Comparison of ENCODE assay signal across 32 cellular contexts in the genomic region with DNA sequence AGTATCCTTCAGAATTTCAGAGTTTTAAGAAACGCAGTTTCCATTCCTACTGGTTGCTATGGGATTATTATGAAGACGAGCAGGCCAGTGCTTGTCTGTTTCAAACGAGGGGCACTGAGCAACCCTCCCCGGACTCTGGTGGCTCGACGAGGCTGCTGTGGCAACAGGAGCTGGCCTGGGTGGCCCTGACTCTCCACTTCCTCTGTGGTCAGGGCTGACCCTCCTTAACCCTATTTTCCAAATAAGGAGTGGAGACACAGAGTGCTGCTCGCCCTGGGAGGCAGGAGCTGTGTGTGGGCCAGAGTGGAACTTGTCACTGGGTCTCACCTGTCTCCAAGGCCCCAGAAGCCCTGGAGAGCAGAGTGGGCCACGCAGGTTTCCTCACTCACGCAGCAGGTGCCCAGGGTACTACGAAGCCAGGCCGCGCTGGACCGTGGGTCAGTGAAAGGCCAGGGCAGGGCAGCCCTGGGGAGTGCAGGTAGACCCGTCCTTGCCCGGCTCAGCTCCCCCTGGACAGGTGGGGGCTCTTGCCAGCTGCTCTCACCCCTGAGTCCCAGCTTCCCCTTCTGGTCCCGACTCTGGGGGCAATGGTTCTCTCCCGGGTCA. TPM values are rescaled to one million over a fixed set of nuclear protein-coding genes. Genes with fewer than 3 reads are reported as not detected.
DNase-seq lines count a peak whose midpoint lies in the region; ATAC-seq and TF ChIP-seq lines count a peak whose summit lies in the region.
"Had no signal": no experiment of that assay in that cellular context is flagged by ENCODE, and none has a peak within 500 bp of the region (broad histone marks: within the 10 kb centered on the region; RNA-seq: fewer than 3 reads in every experiment).

No MANE protein-coding gene starts in this region.

- TF ChIP-seq POLR2A in esophagus squamous epithelium (IDR thresholded peaks at IDR 0.05) = no peak

- peaks cover 5% of the 10 kb centered on the region for H3K36me3 Mint-ChIP-seq in T-helper 17 cell (ENCODE audit: low read depth)

- H3K36me3 ChIP-seq in cardiac muscle cell (no peaks in the 10 kb centered on the region), left ventricle myocardium inferior (peaks cover 15% of the 10 kb centered on the region), lung (ENCODE audit: control insufficient read depth in 2 of 2, insufficient read depth in 2 of 2, low read length in 2 of 2) (peaks cover 0 to 19% of the 10 kb centered on the region in 2 donors), esophagus squamous epithelium (peaks cover 0 to 48% (median 0%) of the 10 kb centered on the region in 3 donors)

- intact Hi-C loops in left ventricle myocardium inferior (cut with micrococcal nuclease) = no loop called here
- intact Hi-C loops in esophagus squamous epithelium (cut with DNase I) = no loop called here

- TF ChIP-seq CTCF in cardiac muscle cell (IDR thresholded peaks at IDR 0.05; ENCODE audit: low read depth, low read length) (no peak), left ventricle myocardium inferior (IDR thresholded peaks at IDR 0.05; ENCODE audit: borderline replicate concordance) (no peak), lung (IDR thresholded peaks at IDR 0.05; ENCODE audit: control extremely low read depth, extremely low read depth) (no peak), esophagus squamous epithelium (IDR thresholded peaks at IDR 0.05) (no peak)

- ATAC-seq in T-helper 17 cell = no peak
- no peak for ATAC-seq in lung (ENCODE audit: insufficient read depth, low FRiP score)
- ATAC-seq in GM21786 (IDR thresholded peaks at IDR 0.05; ENCODE audit: unreplicated experiment) = no peak
- ATAC-seq: activated T-helper 17 cell treated with anti-CD3 and anti-CD28 coated beads, Interleukin-2, amount 50 U/mL, for 72 hours; stimulated activated effector memory CD8-positive, alpha-beta T cell treated with anti-CD3 and anti-CD28 coated beads, Interleukin-12 subunit alpha, Interleukin-12 subunit beta, amount 100 ng/mL, for 72 hours had no signal

- H3K9me3 ChIP-seq in cardiac muscle cell (ENCODE audit: low read depth) (no peaks in the 10 kb centered on the region), left ventricle myocardium inferior (replicated peaks) (no peaks in the 10 kb centered on the region), T-helper 17 cell (ENCODE audit: control insufficient read depth, low read length, poor library complexity, severe bottlenecking) (no peaks in the 10 kb centered on the region), lung (ENCODE audit: control insufficient read depth in 2 of 2, insufficient read depth in 1 of 2, low read length in 1 of 2) (no peaks in the 10 kb centered on the region), esophagus squamous epithelium (no peaks in the 10 kb centered on the region)

- no peak overlapping the region for H3K4me3 Mint-ChIP-seq in T-helper 17 cell
- H3K4me3 Mint-ChIP-seq: activated T-helper 17 cell treated with anti-CD3 and anti-CD28 coated beads, Interleukin-2, amount 50 U/mL, for 72 hours; stimulated activated effector memory CD8-positive, alpha-beta T cell treated with anti-CD3 and anti-CD28 coated beads, Interleukin-12 subunit alpha, Interleukin-12 subunit beta, amount 100 ng/mL, for 72 hours had no signal

- H3K4me3 ChIP-seq in cardiac muscle cell (no peak overlapping the region), left ventricle myocardium inferior (no peak overlapping the region), lung (no peak overlapping the region), esophagus squamous epithelium (no peak overlapping the region)

- H3K27me3 ChIP-seq in cardiac muscle cell (no peaks in the 10 kb centered on the region), left ventricle myocardium inferior (ENCODE audit: low read depth) (no peaks in the 10 kb centered on the region), lung (ENCODE audit: control insufficient read depth, insufficient read depth) (no peaks in the 10 kb centered on the region), esophagus squamous epithelium (no peaks in the 10 kb centered on the region)

- H3K4me1 ChIP-seq in cardiac muscle cell (ENCODE audit: low read depth) = no peaks in the 10 kb centered on the region
- H3K4me1 ChIP-seq in left ventricle myocardium inferior = peaks cover 28% of the 10 kb centered on the region
- peaks cover 0 to 15% of the 10 kb centered on the region in 2 donors for H3K4me1 ChIP-seq in lung (ENCODE audit: control insufficient read depth in 2 of 2, insufficient read depth in 2 of 2, low read length in 2 of 2)
- peaks cover 15 to 44% (median 21%) of the 10 kb centered on the region in 3 donors for H3K4me1 ChIP-seq in esophagus squamous epithelium

- 68 to 77% methylated on average over 17 of the region's 17 CpGs for WGBS in lung, 2 donors
- 64 to 74% methylated on average over 4 to 5 of the region's 17 CpGs for WGBS in esophagus squamous epithelium, 2 donors

- DNase-seq in cardiac muscle cell (ENCODE audit: low read depth in 1 of 2, low spot score in 1 of 2) (no peak), left ventricle myocardium inferior (no peak), T-helper 17 cell (no peak), lung (ENCODE audit: low spot score) (peak; percentile 35), cortex of kidney (lab: John Stamatoyannopoulos, UW) (no peak), esophagus squamous epithelium (lab: John Stamatoyannopoulos, UW) (no peak), NCI-H2081 (lab: John Stamatoyannopoulos, UW) (no peak)
- DNase-seq: activated CD4-positive, alpha-beta T cell treated with anti-CD3 and anti-CD28 coated beads, Interleukin-2, amount 50 U/mL, for 48 hours; activated CD4-positive, CD25-positive, alpha-beta regulatory T cell; activated naive CD4-positive, alpha-beta T cell treated with anti-CD3 and anti-CD28 coated beads, Interleukin-2, amount 50 U/mL, for 16 hours; COR-L47; DND-41; effector memory CD4-positive, alpha-beta T cell; Kasumi-1; kidney; NCI-H1092; NCI-H187; NCI-H2171 treated with DMSO at 0.1 percent for 48 hours; NCI-H510A treated with DMSO at 0.1 percent for 48 hours; SHP77; stimulated activated CD4-positive, alpha-beta T cell treated with anti-CD3 and anti-CD28 coated beads, Interleukin-4, amount 100 ng/mL, for 1 hour; SW 1271; T1000 had no signal

- H3K4me1 Mint-ChIP-seq in T-helper 17 cell = peaks cover 20% of the 10 kb centered on the region

- H3K27me3 Mint-ChIP-seq in T-helper 17 cell = no peaks in the 10 kb centered on the region
- H3K27me3 Mint-ChIP-seq: activated T-helper 17 cell treated with anti-CD3 and anti-CD28 coated beads, Interleukin-2, amount 50 U/mL, for 72 hours had no signal

- H3K27ac Mint-ChIP-seq in T-helper 17 cell = peak overlapping the region; percentile 21
- H3K27ac Mint-ChIP-seq: activated T-helper 17 cell treated with anti-CD3 and anti-CD28 coated beads, Interleukin-2, amount 50 U/mL, for 72 hours; stimulated activated effector memory CD8-positive, alpha-beta T cell treated with anti-CD3 and anti-CD28 coated beads, Interleukin-12 subunit alpha, Interleukin-12 subunit beta, amount 100 ng/mL, for 72 hours had no signal

- H3K27ac ChIP-seq in cardiac muscle cell = peak overlapping the region; percentile 48
- no peak overlapping the region for H3K27ac ChIP-seq in left ventricle myocardium inferior (replicated peaks)
- H3K27ac ChIP-seq in lung (ENCODE audit: low read depth in 1 of 2, low read length in 1 of 2) = no peak overlapping the region
- no peak overlapping the region for H3K27ac ChIP-seq in esophagus squamous epithelium
- H3K27ac ChIP-seq: 22Rv1, parathyroid adenoma had no signal

RNA-seq across cellular contexts. Expression of gene GALNS, which starts 3.3 kb away (rescaled TPM):
- total RNA-seq in cardiac muscle cell (28.3 and 29.5 TPM in 2 replicates), left ventricle myocardium inferior (15.5 TPM), T-helper 17 cell (10 to 100 TPM; 37.2 to 38.6 TPM), lung (10 to 100 TPM; 33.6 to 61.9 TPM), esophagus squamous epithelium (10 to 100 TPM in 3 of 4 donors, 1 to 10 TPM in 1; 9.5 to 24.2 (median 20.5) TPM)
- polyA plus RNA-seq in cardiac muscle cell (23.4 and 31.0 TPM in 2 replicates), lung (10 to 100 TPM; 21.4 to 26.9 TPM)

RNA-seq across cellular contexts. Expression of gene TRAPPC2L, which starts 3.5 kb away (rescaled TPM):
- total RNA-seq in cardiac muscle cell (30.9 and 42.0 TPM in 2 replicates), left ventricle myocardium inferior (52.7 TPM), T-helper 17 cell (10 to 100 TPM; 33.5 to 43.0 TPM), lung (10 to 100 TPM; 34.2 to 55.4 TPM), esophagus squamous epithelium (10 to 100 TPM; 20.7 to 29.7 (median 24.7) TPM)
- polyA plus RNA-seq in cardiac muscle cell (114 and 130 TPM in 2 replicates), lung (100 to 1,000 TPM in 1 of 2 donors, 10 to 100 TPM in 1; 41.5 to 106 TPM)

RNA-seq across cellular contexts. Expression of gene PABPN1L, which starts 13.0 kb away (rescaled TPM):
- total RNA-seq in cardiac muscle cell (not detected in 2 replicates), left ventricle myocardium inferior (not detected), T-helper 17 cell (not detected), lung (not detected), esophagus squamous epithelium (not detected)
- polyA plus RNA-seq in cardiac muscle cell (0.32 TPM in 1 of 2 replicates, not detected in the other), lung (under 1 TPM; 0.03 to 0.22 TPM)
- total RNA-seq: activated T-helper 17 cell treated with anti-CD3 and anti-CD28 coated beads, Interleukin-2, amount 50 U/mL, for 72 hours; epithelial cell of proximal tubule; kidney; lung microvascular endothelial cell; subcutaneous adipose tissue; ureter had no signal

RNA-seq across cellular contexts. Expression of gene APRT, which starts 41.7 kb away (rescaled TPM):
- total RNA-seq in cardiac muscle cell (123 and 140 TPM in 2 replicates), left ventricle myocardium inferior (39.2 TPM), T-helper 17 cell (100 to 1,000 TPM; 130 to 158 TPM), lung (100 to 1,000 TPM in 1 of 2 donors, 10 to 100 TPM in 1; 44.2 to 196 TPM), esophagus squamous epithelium (100 to 1,000 TPM; 186 to 314 (median 250) TPM)
- polyA plus RNA-seq in cardiac muscle cell (169 and 193 TPM in 2 replicates), lung (100 to 1,000 TPM; 157 to 260 TPM)

RNA-seq across cellular contexts. Expression of gene CDT1, which starts 49.9 kb away (rescaled TPM):
- 24.5 and 29.6 TPM in 2 replicates for total RNA-seq in cardiac muscle cell
- polyA plus RNA-seq in cardiac muscle cell = 15.9 and 17.9 TPM in 2 replicates
- 0.63 TPM for total RNA-seq in left ventricle myocardium inferior
- 1 to 10 TPM in 1 of 2 donors, under 1 TPM in 1; 0.42 to 1.3 TPM for total RNA-seq in T-helper 17 cell
- total RNA-seq in lung = 1 to 10 TPM; 3.0 to 5.8 TPM
- 1 to 10 TPM; 2.0 to 3.6 TPM for polyA plus RNA-seq in lung
- 10 to 100 TPM in 3 of 4 donors, 1 to 10 TPM in 1; 7.7 to 20.7 (median 11.2) TPM for total RNA-seq in esophagus squamous epithelium
